Comparison of ENCODE assay signal across 19 cellular contexts in the genomic region with DNA sequence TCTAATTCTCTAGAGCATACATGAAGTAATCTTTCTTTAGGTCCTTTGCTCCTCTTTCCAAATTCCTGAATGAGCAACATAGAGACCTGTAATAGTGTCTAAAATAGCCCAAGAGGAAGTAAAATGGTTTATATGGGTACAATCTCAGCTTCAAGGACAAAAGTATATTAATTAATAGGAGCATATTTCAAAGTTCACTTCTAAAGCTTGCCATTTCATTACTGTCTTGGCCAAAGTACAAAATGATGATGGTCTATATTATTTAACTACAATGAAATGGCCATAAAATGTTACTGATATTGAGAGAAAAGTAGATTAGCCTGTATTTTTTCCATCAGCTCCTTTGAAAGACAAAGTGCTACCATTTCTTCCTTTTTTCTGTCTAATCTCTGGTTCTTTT.
DNase-seq lines count a peak whose midpoint lies in the region; ATAC-seq, FAIRE-seq and TF ChIP-seq lines count a peak whose summit lies in the region.
"Had no signal": no experiment of that assay in that cellular context is flagged by ENCODE, and none has a peak within 500 bp of the region (broad histone marks: within the 10 kb centered on the region; RNA-seq: fewer than 3 reads in every experiment).

No MANE protein-coding gene starts in this region.

- intact Hi-C loops in HepG2 (cut with micrococcal nuclease; ENCODE audit: unreplicated experiment): no loop called here
- intact Hi-C loops in right lobe of liver (cut with DNase I): no loop called here
- intact Hi-C loops in mucosa of descending colon (cut with DNase I, micrococcal nuclease): no loop called here

- POLR2A ChIA-PET in HepG2 (lab: Yijun Ruan, JAX): no interaction called here

- H3K36me3 ChIP-seq in HepG2 (replicated peaks in 1 of 2; ENCODE audit: control insufficient read depth in 1 of 2, insufficient read depth in 2 of 2, low read length in 2 of 2) (no peaks in the 10 kb centered on the region), right lobe of liver (no peaks in the 10 kb centered on the region), mucosa of descending colon (ENCODE audit: low read depth) (no peaks in the 10 kb centered on the region), small intestine (ENCODE audit: control insufficient read depth in 2 of 2, insufficient read depth in 2 of 2, low read length in 2 of 2) (no peaks in the 10 kb centered on the region)
- H3K36me3 ChIP-seq: BLaER1 treated with 17β-estradiol and CSF1 and Interleukin-3, amounts not matched to agents 10 nM and 100 nM had no signal

- no peaks in the 10 kb centered on the region for H3K79me2 ChIP-seq in HepG2 (ENCODE audit: insufficient read depth, low read length)

- no peak overlapping the region for H3K4me3 ChIP-seq in HepG2 (replicated peaks in 1 of 3; ENCODE audit: insufficient read depth in 1 of 3, low read depth in 2 of 3, low read length in 3 of 3)
- no peak overlapping the region for H3K4me3 ChIP-seq in right lobe of liver
- no peak overlapping the region for H3K4me3 ChIP-seq in mucosa of descending colon
- H3K4me3 ChIP-seq in small intestine (ENCODE audit: low read depth in 1 of 2, low read length in 2 of 2): no peak overlapping the region
- H3K4me3 ChIP-seq: A549; BLaER1 treated with 17β-estradiol and CSF1 and Interleukin-3, amounts not matched to agents 10 nM and 100 nM had no signal

- H3K9ac ChIP-seq in HepG2 (ENCODE audit: insufficient read depth, low read depth, low read length): no peak overlapping the region
- H3K9ac ChIP-seq: BLaER1 treated with 17β-estradiol and CSF1 and Interleukin-3, amounts not matched to agents 10 nM and 100 nM had no signal

- H3K27ac ChIP-seq in HepG2 (ENCODE audit: extremely low read length, insufficient read depth, low read length) (no peak overlapping the region), right lobe of liver (no peak overlapping the region), small intestine (ENCODE audit: low read depth in 1 of 2, low read length in 1 of 2) (no peak overlapping the region)
- H3K27ac ChIP-seq: A549; BLaER1 treated with 17β-estradiol and CSF1 and Interleukin-3, amounts not matched to agents 10 nM and 100 nM; C4-2B had no signal

- no TSS peak for BruUV-seq in HepG2 (replicated peaks; lab: Mats Ljungman, UMichigan)

- no peak for ATAC-seq in HepG2
- no peak for ATAC-seq in right lobe of liver
- ATAC-seq in mucosa of descending colon: peak; percentile 23
- ATAC-seq: A549; CD8-positive, alpha-beta T cell had no signal

- H3K27me3 ChIP-seq in HepG2 (ENCODE audit: control insufficient read depth in 1 of 2, insufficient read depth in 2 of 2, low read length in 2 of 2): no peaks in the 10 kb centered on the region
- no peaks in the 10 kb centered on the region for H3K27me3 ChIP-seq in right lobe of liver
- H3K27me3 ChIP-seq in small intestine (ENCODE audit: control insufficient read depth in 2 of 2, insufficient read depth in 2 of 2, low read length in 2 of 2): no peaks in the 10 kb centered on the region
- H3K27me3 ChIP-seq: BLaER1 treated with 17β-estradiol and CSF1 and Interleukin-3, amounts not matched to agents 10 nM and 100 nM had no signal

- FAIRE-seq in HepG2 (lab: Jason Lieb, UNC): no peak
- no peak for FAIRE-seq in small intestine (lab: Jason Lieb, UNC)
- no peak for FAIRE-seq in GM12892 (lab: Jason Lieb, UNC)
- FAIRE-seq: A549, D721Med, G401.6, GM12891, GM18507 had no signal

- H2AFZ ChIP-seq in HepG2 (ENCODE audit: low read length): no peak overlapping the region

- H3K9me3 ChIP-seq in HepG2 (ENCODE audit: low read length) (peaks cover 98% of the 10 kb centered on the region), right lobe of liver (no peaks in the 10 kb centered on the region), mucosa of descending colon (no peaks in the 10 kb centered on the region), small intestine (ENCODE audit: control insufficient read depth, low read depth) (peaks cover 1% of the 10 kb centered on the region)
- H3K9me3 ChIP-seq: A549; BLaER1 treated with 17β-estradiol and CSF1 and Interleukin-3, amounts not matched to agents 10 nM and 100 nM; Caco-2 had no signal

- TF ChIP-seq EP300 in HepG2 (IDR thresholded peaks at IDR 0.05; ENCODE audit: low read depth in 2 of 2, low read length in 2 of 2) (no peak), HepG2 (CRISPR knock-in tag; IDR thresholded peaks at IDR 0.05; ENCODE audit: borderline replicate concordance) (no peak)

- TF ChIP-seq POLR2A in HepG2 (IDR thresholded peaks at IDR 0.05; ENCODE audit: insufficient read depth in 1 of 2, low read depth in 2 of 2, low read length in 2 of 2) (no peak), right lobe of liver (IDR thresholded peaks at IDR 0.05) (no peak), GM12892 (IDR thresholded peaks at IDR 0.05; ENCODE audit: low read depth, low read length) (no peak)

- no peak overlapping the region for H3K4me2 ChIP-seq in HepG2 (ENCODE audit: low read depth, low read length)
- H3K4me2 ChIP-seq: A549; BLaER1 treated with 17β-estradiol and CSF1 and Interleukin-3, amounts not matched to agents 10 nM and 100 nM had no signal

- TF ChIP-seq CTCF in HepG2 (CRISPR knock-in tag; IDR thresholded peaks at IDR 0.05): no peak
- TF ChIP-seq CTCF in right lobe of liver (IDR thresholded peaks at IDR 0.05): no peak
- no peak for TF ChIP-seq CTCF in mucosa of descending colon (IDR thresholded peaks at IDR 0.05)

- in situ Hi-C loops in HepG2 (cut with HindIII; ENCODE audit: extremely low pct_ligation_motif_present, low pct_unique_long_range_greater_than_20kb): no loop called here

- no peak for TF ChIP-seq RAD21 in HepG2 (CRISPR knock-in tag; IDR thresholded peaks at IDR 0.05)

- H3K4me1 ChIP-seq in HepG2 (ENCODE audit: insufficient read depth, low read length): no peaks in the 10 kb centered on the region
- H3K4me1 ChIP-seq in right lobe of liver: no peaks in the 10 kb centered on the region
- H3K4me1 ChIP-seq in mucosa of descending colon (ENCODE audit: low read depth): no peaks in the 10 kb centered on the region
- no peaks in the 10 kb centered on the region for H3K4me1 ChIP-seq in small intestine (ENCODE audit: control insufficient read depth in 2 of 2, insufficient read depth in 1 of 2, low read depth in 1 of 2, low read length in 1 of 2)
- H3K4me1 ChIP-seq: A549; BLaER1 treated with 17β-estradiol and CSF1 and Interleukin-3, amounts not matched to agents 10 nM and 100 nM; Caco-2 had no signal

- CTCF ChIA-PET in HepG2 (lab: Yijun Ruan, JAX; ENCODE audit: low intra/inter-chr PET ratio, low total read pairs): no interaction called here

- DNase-seq in HepG2 (ENCODE audit: low spot score) (no peak), right lobe of liver (no peak), mucosa of descending colon (no peak), small intestine (peak; percentile 55), 8988T (no peak), GM12892 (ENCODE audit: insufficient read length) (no peak)
- DNase-seq: AML-193; Caco-2; Calu3; CD4-positive, alpha-beta T cell; CD8-positive, alpha-beta T cell; GF-D8 had no signal

- H4K20me1 ChIP-seq in HepG2 (ENCODE audit: insufficient read depth, low read length): no peaks in the 10 kb centered on the region
- H4K20me1 ChIP-seq: BLaER1 treated with 17β-estradiol and CSF1 and Interleukin-3, amounts not matched to agents 10 nM and 100 nM had no signal

TF ChIP-seq in HepG2, 621 proteins besides CTCF, POLR2A, EP300 and RAD21:
- no peak for TF ChIP-seq TBX3 (IDR thresholded peaks at IDR 0.05; ENCODE audit: borderline replicate concordance)
- TF ChIP-seq WIZ (CRISPR knock-in tag; IDR thresholded peaks at IDR 0.05): no peak
- peak; percentile 74 for TF ChIP-seq SRSF9 (IDR thresholded peaks at IDR 0.05; ENCODE audit: borderline replicate concordance, insufficient read depth, low read depth, low read length, poor library complexity, severe bottlenecking)
